Comparison of ENCODE assay signal across 12 cellular contexts in the genomic region with DNA sequence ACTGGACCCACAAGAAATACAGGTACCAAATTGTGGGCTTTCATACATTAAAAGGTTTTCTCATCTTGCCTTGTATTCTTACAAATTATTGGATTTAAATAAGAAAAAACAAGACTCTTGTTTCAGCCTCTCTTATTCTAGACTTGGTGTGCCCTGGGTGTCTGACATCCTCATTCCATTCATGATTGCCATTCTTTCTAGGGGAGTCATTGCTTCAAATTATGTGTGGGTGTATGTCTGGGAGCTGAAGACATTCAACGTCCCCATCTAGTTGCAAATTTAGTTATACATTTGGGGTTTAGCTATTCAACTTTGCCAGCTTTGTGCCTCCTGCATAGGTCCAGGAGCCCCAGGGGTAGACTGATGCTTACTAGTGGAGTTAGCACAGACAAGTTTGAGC. TPM values are rescaled to one million over a fixed set of nuclear protein-coding genes. Genes with fewer than 3 reads are reported as not detected.
DNase-seq lines count a peak whose midpoint lies in the region; ATAC-seq and TF ChIP-seq lines count a peak whose summit lies in the region.
"Had no signal": no experiment of that assay in that cellular context is flagged by ENCODE, and none has a peak within 500 bp of the region (broad histone marks: within the 10 kb centered on the region; RNA-seq: fewer than 3 reads in every experiment).

No MANE protein-coding gene starts in this region.

- H3K4me1 Mint-ChIP-seq in mesothelial cell of epicardium: peaks cover 81% of the 10 kb centered on the region
- peaks cover 12 to 15% of the 10 kb centered on the region in 2 donors for H3K4me1 Mint-ChIP-seq in natural killer cell

- H3K27ac ChIP-seq in coronary artery: peak overlapping the region in 1 of 2 donors; percentile 71

- H3K27me3 Mint-ChIP-seq in mesothelial cell of epicardium (ENCODE audit: low read depth) (no peaks in the 10 kb centered on the region), natural killer cell (ENCODE audit: low read depth in 2 of 2) (no peaks in the 10 kb centered on the region)
- H3K27me3 Mint-ChIP-seq: activated CD8-positive, alpha-beta T cell treated with anti-CD3 and anti-CD28 coated beads for 36 hours had no signal

- H3K27ac Mint-ChIP-seq in mesothelial cell of epicardium (peak overlapping the region; percentile 95), natural killer cell (no peak overlapping the region)

- intact Hi-C loops in natural killer cell (cut with micrococcal nuclease): no loop called here

- peak overlapping the region; percentile 23 for H3K4me3 ChIP-seq in coronary artery

- H3K4me3 Mint-ChIP-seq in mesothelial cell of epicardium (no peak overlapping the region), natural killer cell (no peak overlapping the region)
- H3K4me3 Mint-ChIP-seq: activated CD8-positive, alpha-beta T cell treated with anti-CD3 and anti-CD28 coated beads for 36 hours had no signal

- peaks cover 4% of the 10 kb centered on the region for H3K9me3 Mint-ChIP-seq in mesothelial cell of epicardium
- no peaks in the 10 kb centered on the region for H3K9me3 Mint-ChIP-seq in natural killer cell
- H3K9me3 Mint-ChIP-seq: activated CD8-positive, alpha-beta T cell treated with anti-CD3 and anti-CD28 coated beads for 36 hours had no signal

- TF ChIP-seq CTCF in coronary artery (IDR thresholded peaks at IDR 0.05) (no peak), mesothelial cell of epicardium (IDR thresholded peaks at IDR 0.05; ENCODE audit: unreplicated experiment) (no peak), natural killer cell (IDR thresholded peaks at IDR 0.05) (no peak)

- H3K36me3 Mint-ChIP-seq in mesothelial cell of epicardium: peaks cover 13% of the 10 kb centered on the region
- no peaks in the 10 kb centered on the region for H3K36me3 Mint-ChIP-seq in natural killer cell

- ATAC-seq in activated CD4-positive, CD25-positive, alpha-beta regulatory T cell treated with anti-CD3 and anti-CD28 coated beads, Interleukin-2, amount 50 U/mL, for 24 hours: no peak
- ATAC-seq in natural killer cell (no peak), GM21576 (IDR thresholded peaks at IDR 0.05; ENCODE audit: unreplicated experiment) (no peak)
- ATAC-seq: activated CD8-positive, alpha-beta T cell treated with anti-CD3 and anti-CD28 coated beads for 36 hours had no signal

- DNase-seq in AG08396 (ENCODE audit: low spot score): peak; percentile 69
- peak; percentile 49 for DNase-seq in LoVo (ENCODE audit: low spot score)
- DNase-seq in coronary artery (ENCODE audit: low spot score): no peak
- no peak for DNase-seq in mesothelial cell of epicardium (ENCODE audit: low spot score in 2 of 2, unreplicated experiment in 2 of 2)
- DNase-seq in NCI-H510A treated with DMSO at 0.1 percent for 48 hours (lab: John Stamatoyannopoulos, UW): no peak
- no peak for DNase-seq in natural killer cell
- DNase-seq: activated CD8-positive, alpha-beta T cell treated with anti-CD3 and anti-CD28 coated beads for 36 hours; DMS 273 treated with DMSO at 0.1 percent for 48 hours; MM.1S; stimulated activated CD4-positive, alpha-beta T cell treated with anti-CD3 and anti-CD28 coated beads, Interleukin-4, amount 100 ng/mL, for 1 hour had no signal

RNA-seq across cellular contexts. Expression of a gene that starts 18.1 kb away (rescaled TPM):
- total RNA-seq in mesothelial cell of epicardium (36.4 to 38.4 TPM (median 38.3 TPM) in 3 replicates), natural killer cell (10 to 100 TPM; 14.2 to 20.5 (median 16.1) TPM)

Comparison
In these comparisons a context has a peak if more than half of its experiments do, and no peak if none do; other contexts are left out.
1. DNase-seq: peak in AG08396 (single experiment) and LoVo (single experiment); none in coronary artery (single experiment), mesothelial cell of epicardium (0 of 2), NCI-H510A treated with DMSO at 0.1 percent for 48 hours (single experiment) and natural killer cell (single experiment).